ENCODE assay signal across 30 cellular contexts in the genomic region with DNA sequence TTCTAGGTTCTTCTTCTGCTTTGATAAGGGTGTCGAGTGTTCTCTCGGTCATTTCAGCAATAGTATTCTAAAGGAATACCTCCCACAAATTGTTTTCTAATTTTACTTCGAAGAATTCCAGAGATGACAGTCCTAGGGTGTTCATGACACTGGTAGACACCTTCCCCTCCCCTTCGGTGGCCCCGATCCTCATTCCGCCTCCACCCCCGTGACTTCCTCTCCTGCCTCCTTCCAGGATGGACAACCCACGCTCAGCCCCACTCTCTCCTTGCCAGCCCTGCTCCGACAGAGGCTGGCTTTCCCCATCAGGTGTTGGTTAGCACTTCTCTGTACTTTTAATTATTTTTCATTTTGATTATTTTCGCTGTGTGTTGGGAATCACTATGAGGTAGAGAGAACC.
"Had no signal": no experiment of that assay in that cellular context is flagged by ENCODE, and none has a peak within 500 bp of the region (broad histone marks: within the 10 kb centered on the region; RNA-seq: fewer than 3 reads in every experiment).

No MANE protein-coding gene starts in this region.

- H3K36me3 Mint-ChIP-seq: naive thymus-derived CD4-positive, alpha-beta T cell; natural killer cell; stimulated activated memory B cell treated with anti-CD40 and anti-IgM and Interleukin-4, amounts not matched to agents 10 μg/mL and 1 μg/mL and 100 μg/mL, for 72 hours; type B pancreatic cell had no signal

- H3K36me3 ChIP-seq: neutrophil, pancreas, prostate gland, right lobe of liver, sigmoid colon, suprapubic skin, tibial artery, transverse colon, upper lobe of right lung, uterus had no signal

- H3K4me3 ChIP-seq: pancreas, prostate gland, right lobe of liver, sigmoid colon, suprapubic skin, testis, tibial artery, transverse colon, upper lobe of right lung, uterus had no signal

- DNase-seq: naive thymus-derived CD4-positive, alpha-beta T cell; natural killer cell; nucleus accumbens; pancreas; retina; right cardiac atrium; right lobe of liver; sigmoid colon; small intestine; stimulated activated CD4-positive, alpha-beta T cell treated with anti-CD3 and anti-CD28 coated beads, Interleukin-15, amount 100 ng/mL, for 24 hours; stimulated activated CD4-positive, alpha-beta T cell treated with anti-CD3 and anti-CD28 coated beads, Interleukin-2, amount 100 ng/mL, for 24 hours; stimulated activated CD4-positive, alpha-beta T cell treated with anti-CD3 and anti-CD28 coated beads, Interleukin-2, amount 100 ng/mL, for 48 hours; stimulated activated CD4-positive, alpha-beta T cell treated with anti-CD3 and anti-CD28 coated beads, Interleukin-4, amount 100 ng/mL, for 4 hours; stimulated activated CD8-positive, alpha-beta memory T cell treated with anti-CD3 and anti-CD28 coated beads, Interleukin-4, amount 100 ng/mL, for 48 hours; stimulated activated naive CD4-positive, alpha-beta T cell; stimulated activated naive CD8-positive, alpha-beta T cell treated with anti-CD3 and anti-CD28 coated beads, Interleukin-15, amount 100 ng/mL, for 72 hours; stimulated activated naive CD8-positive, alpha-beta T cell treated with anti-CD3 and anti-CD28 coated beads, Interleukin-15, Interleukin-2, amounts not matched to agents 100 U/mL and 50 U/mL, for 24 hours; substantia nigra; testis; tibial artery; transverse colon; upper lobe of right lung; uterus had no signal

- H3K4me3 Mint-ChIP-seq: naive thymus-derived CD4-positive, alpha-beta T cell; natural killer cell; nephron; neural crest cell; stimulated activated memory B cell treated with anti-CD40 and anti-IgM and Interleukin-4, amounts not matched to agents 10 μg/mL and 1 μg/mL and 100 μg/mL, for 72 hours; stimulated activated naive CD8-positive, alpha-beta T cell treated with anti-CD3 and anti-CD28 coated beads, Interleukin-15, amount 100 ng/mL, for 72 hours; type B pancreatic cell had no signal

- H3K27me3 Mint-ChIP-seq: type B pancreatic cell had no signal

- H3K27ac ChIP-seq: neutrophil, pancreas, prostate gland, right lobe of liver, sigmoid colon, suprapubic skin, testis, tibial artery, transverse colon, upper lobe of right lung, uterus had no signal

- H3K9me3 Mint-ChIP-seq: natural killer cell; nephron; stimulated activated memory B cell treated with anti-CD40 and anti-IgM and Interleukin-4, amounts not matched to agents 10 μg/mL and 1 μg/mL and 100 μg/mL, for 72 hours; stimulated activated naive CD8-positive, alpha-beta T cell treated with anti-CD3 and anti-CD28 coated beads, Interleukin-15, amount 100 ng/mL, for 72 hours; type B pancreatic cell had no signal

- H3K27ac Mint-ChIP-seq: naive thymus-derived CD4-positive, alpha-beta T cell; natural killer cell; nephron; stimulated activated memory B cell treated with anti-CD40 and anti-IgM and Interleukin-4, amounts not matched to agents 10 μg/mL and 1 μg/mL and 100 μg/mL, for 72 hours; stimulated activated naive CD8-positive, alpha-beta T cell treated with anti-CD3 and anti-CD28 coated beads, Interleukin-15, amount 100 ng/mL, for 72 hours; type B pancreatic cell had no signal

- H3K4me1 Mint-ChIP-seq: naive thymus-derived CD4-positive, alpha-beta T cell; natural killer cell; nephron; stimulated activated memory B cell treated with anti-CD40 and anti-IgM and Interleukin-4, amounts not matched to agents 10 μg/mL and 1 μg/mL and 100 μg/mL, for 72 hours; stimulated activated naive CD8-positive, alpha-beta T cell treated with anti-CD3 and anti-CD28 coated beads, Interleukin-15, amount 100 ng/mL, for 72 hours had no signal

- H3K4me1 ChIP-seq: pancreas, prostate gland, right lobe of liver, sigmoid colon, tibial artery, transverse colon, upper lobe of right lung, uterus had no signal

- H3K27me3 ChIP-seq: neutrophil, pancreas, right lobe of liver, sigmoid colon, suprapubic skin, testis, tibial artery, transverse colon, upper lobe of right lung, uterus had no signal

- H3K9me3 ChIP-seq: neutrophil, pancreas, prostate gland, right lobe of liver, sigmoid colon, suprapubic skin, testis, tibial artery, transverse colon, upper lobe of right lung, uterus had no signal

- ATAC-seq: naive thymus-derived CD4-positive, alpha-beta T cell; natural killer cell; pancreas; right lobe of liver; stimulated activated memory B cell treated with anti-CD40 and anti-IgM and Interleukin-4, amounts not matched to agents 10 μg/mL and 1 μg/mL and 100 μg/mL, for 72 hours; stimulated activated naive CD8-positive, alpha-beta T cell treated with anti-CD3 and anti-CD28 coated beads, Interleukin-15, amount 100 ng/mL, for 72 hours; stimulated activated naive CD8-positive, alpha-beta T cell treated with anti-CD3 and anti-CD28 coated beads, Interleukin-15, Interleukin-2, amounts not matched to agents 100 U/mL and 50 U/mL, for 24 hours; upper lobe of right lung had no signal
